ENCODE assay signal across 35 cellular contexts in genomic region chr9:116984111-116984510, GRCh38.
"Had no signal": no experiment of that assay in that cellular context is flagged by ENCODE, and none has a peak within 500 bp of the region (broad histone marks: within the 10 kb centered on the region; RNA-seq: fewer than 3 reads in every experiment).

No MANE protein-coding gene starts in this region.

- H3K36me3 ChIP-seq: MG63 had no signal

- H3K4me3 ChIP-seq: MG63 had no signal

- DNase-seq: Karpas-422, Kasumi-1, KG1, MG63, MM.1S, MV-4-11, NCI-H1048, NCI-H1092, NCI-H1092 treated with DMSO at 0.1 percent for 48 hours, NCI-H1105, NCI-H1105 treated with DMSO at 0.1 percent for 48 hours, NCI-H1417, NCI-H1417 treated with DMSO at 0.1 percent for 48 hours, NCI-H1436, NCI-H1436 treated with DMSO at 0.1 percent for 48 hours, NCI-H146, NCI-H1694, NCI-H1694 treated with DMSO at 0.1 percent for 48 hours, NCI-H187, NCI-H187 treated with DMSO at 0.1 percent for 48 hours, NCI-H1930, NCI-H2029, NCI-H2029 treated with DMSO at 0.1 percent for 48 hours, NCI-H2081, NCI-H2081 treated with DMSO at 0.1 percent for 48 hours, NCI-H2107, NCI-H2171, NCI-H2171 treated with DMSO at 0.1 percent for 48 hours, NCI-H2227 treated with DMSO at 0.1 percent for 48 hours, NCI-H226, NCI-H345, NCI-H446, NCI-H446 treated with DMSO at 0.1 percent for 48 hours, NCI-H510A had no signal

- H3K27me3 ChIP-seq: MG63 had no signal

- H3K9ac ChIP-seq: KMS-11 had no signal

- H3K27ac ChIP-seq: KMS-11 had no signal

- H3K4me2 ChIP-seq: KMS-11 had no signal

- H3K9me3 ChIP-seq: MG63 had no signal
